Comparison of ENCODE assay signal across 1 cellular context in the genomic region with DNA sequence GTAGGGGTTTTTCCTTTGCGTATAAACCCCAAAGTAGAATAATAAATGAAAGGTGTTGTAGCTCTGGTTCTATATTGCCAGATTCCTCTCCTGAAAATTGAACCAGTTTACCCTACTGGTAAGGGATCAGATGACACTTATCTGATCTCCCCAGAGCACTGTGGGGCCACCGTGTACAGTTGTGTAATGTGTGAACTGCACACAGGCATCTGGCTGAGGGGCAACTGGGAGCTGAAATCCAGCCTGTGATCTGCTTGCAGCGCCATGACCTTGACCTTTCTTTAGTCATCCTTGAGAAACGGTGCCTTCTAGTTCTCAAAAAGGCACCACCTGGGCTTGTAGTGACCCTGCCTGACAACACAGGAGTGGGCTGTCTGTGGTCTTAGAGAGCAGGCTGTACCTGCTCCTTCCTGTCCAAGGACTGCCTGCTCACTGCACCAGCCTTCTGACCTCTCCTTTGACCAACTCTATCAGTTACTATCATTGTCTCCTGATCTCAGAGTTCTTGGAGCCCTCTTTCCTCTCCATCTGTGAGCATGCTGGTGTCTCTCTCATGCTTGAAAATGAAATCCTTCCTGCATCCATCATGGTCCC.
TF ChIP-seq lines count a peak whose summit lies in the region.

No MANE protein-coding gene starts in this region.

TF ChIP-seq in HepG2, 621 proteins besides CTCF, POLR2A, EP300 and RAD21 (continues in another document):
- TF ChIP-seq, protein P1, sequence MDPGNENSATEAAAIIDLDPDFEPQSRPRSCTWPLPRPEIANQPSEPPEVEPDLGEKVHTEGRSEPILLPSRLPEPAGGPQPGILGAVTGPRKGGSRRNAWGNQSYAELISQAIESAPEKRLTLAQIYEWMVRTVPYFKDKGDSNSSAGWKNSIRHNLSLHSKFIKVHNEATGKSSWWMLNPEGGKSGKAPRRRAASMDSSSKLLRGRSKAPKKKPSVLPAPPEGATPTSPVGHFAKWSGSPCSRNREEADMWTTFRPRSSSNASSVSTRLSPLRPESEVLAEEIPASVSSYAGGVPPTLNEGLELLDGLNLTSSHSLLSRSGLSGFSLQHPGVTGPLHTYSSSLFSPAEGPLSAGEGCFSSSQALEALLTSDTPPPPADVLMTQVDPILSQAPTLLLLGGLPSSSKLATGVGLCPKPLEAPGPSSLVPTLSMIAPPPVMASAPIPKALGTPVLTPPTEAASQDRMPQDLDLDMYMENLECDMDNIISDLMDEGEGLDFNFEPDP (CRISPR knock-in tag; conservative IDR thresholded peaks at IDR 0.05) = no peak
- TF ChIP-seq CHD2 (IDR thresholded peaks at IDR 0.05; ENCODE audit: low read depth, low read length) (no peak), ZNF530 (CRISPR knock-in tag; IDR thresholded peaks at IDR 0.05; ENCODE audit: low read depth) (no peak), ZNF253 (CRISPR knock-in tag; IDR thresholded peaks at IDR 0.05; ENCODE audit: borderline replicate concordance) (no peak), TBX2 (CRISPR knock-in tag; IDR thresholded peaks at IDR 0.05; ENCODE audit: borderline replicate concordance) (peak; percentile 40; the same call in 1 of the 2 replicates), SMARCC2 (IDR thresholded peaks at IDR 0.05) (no peak), CEBPB (IDR thresholded peaks at IDR 0.05; ENCODE audit: borderline replicate concordance, low read depth, low read length) (peak; percentile 61), NR2F6 (IDR thresholded peaks at IDR 0.05) (peak; percentile 75; the same call in 1 of the 2 replicates), NR2F6 (CRISPR knock-in tag; IDR thresholded peaks at IDR 0.05) (peak; percentile 87), CHCHD3 (CRISPR knock-in tag; IDR thresholded peaks at IDR 0.05) (no peak), NR2C2 (CRISPR knock-in tag; IDR thresholded peaks at IDR 0.05; ENCODE audit: borderline replicate concordance) (peak; percentile 40; the same call in 1 of the 2 replicates), RXRB (CRISPR knock-in tag; IDR thresholded peaks at IDR 0.05; ENCODE audit: borderline replicate concordance) (0 out of 2 replicates have a peak, but pooled peaks have one; percentile 32), TEAD3 (CRISPR knock-in tag; optimal IDR thresholded peaks at IDR 0.05; ENCODE audit: borderline replicate concordance) (peak; percentile 41)
- TF ChIP-seq, protein P2, sequence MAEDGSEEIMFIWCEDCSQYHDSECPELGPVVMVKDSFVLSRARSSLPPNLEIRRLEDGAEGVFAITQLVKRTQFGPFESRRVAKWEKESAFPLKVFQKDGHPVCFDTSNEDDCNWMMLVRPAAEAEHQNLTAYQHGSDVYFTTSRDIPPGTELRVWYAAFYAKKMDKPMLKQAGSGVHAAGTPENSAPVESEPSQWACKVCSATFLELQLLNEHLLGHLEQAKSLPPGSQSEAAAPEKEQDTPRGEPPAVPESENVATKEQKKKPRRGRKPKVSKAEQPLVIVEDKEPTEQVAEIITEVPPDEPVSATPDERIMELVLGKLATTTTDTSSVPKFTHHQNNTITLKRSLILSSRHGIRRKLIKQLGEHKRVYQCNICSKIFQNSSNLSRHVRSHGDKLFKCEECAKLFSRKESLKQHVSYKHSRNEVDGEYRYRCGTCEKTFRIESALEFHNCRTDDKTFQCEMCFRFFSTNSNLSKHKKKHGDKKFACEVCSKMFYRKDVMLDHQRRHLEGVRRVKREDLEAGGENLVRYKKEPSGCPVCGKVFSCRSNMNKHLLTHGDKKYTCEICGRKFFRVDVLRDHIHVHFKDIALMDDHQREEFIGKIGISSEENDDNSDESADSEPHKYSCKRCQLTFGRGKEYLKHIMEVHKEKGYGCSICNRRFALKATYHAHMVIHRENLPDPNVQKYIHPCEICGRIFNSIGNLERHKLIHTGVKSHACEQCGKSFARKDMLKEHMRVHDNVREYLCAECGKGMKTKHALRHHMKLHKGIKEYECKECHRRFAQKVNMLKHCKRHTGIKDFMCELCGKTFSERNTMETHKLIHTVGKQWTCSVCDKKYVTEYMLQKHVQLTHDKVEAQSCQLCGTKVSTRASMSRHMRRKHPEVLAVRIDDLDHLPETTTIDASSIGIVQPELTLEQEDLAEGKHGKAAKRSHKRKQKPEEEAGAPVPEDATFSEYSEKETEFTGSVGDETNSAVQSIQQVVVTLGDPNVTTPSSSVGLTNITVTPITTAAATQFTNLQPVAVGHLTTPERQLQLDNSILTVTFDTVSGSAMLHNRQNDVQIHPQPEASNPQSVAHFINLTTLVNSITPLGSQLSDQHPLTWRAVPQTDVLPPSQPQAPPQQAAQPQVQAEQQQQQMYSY (CRISPR knock-in tag; IDR thresholded peaks at IDR 0.05) = no peak
- TF ChIP-seq, protein P3, sequence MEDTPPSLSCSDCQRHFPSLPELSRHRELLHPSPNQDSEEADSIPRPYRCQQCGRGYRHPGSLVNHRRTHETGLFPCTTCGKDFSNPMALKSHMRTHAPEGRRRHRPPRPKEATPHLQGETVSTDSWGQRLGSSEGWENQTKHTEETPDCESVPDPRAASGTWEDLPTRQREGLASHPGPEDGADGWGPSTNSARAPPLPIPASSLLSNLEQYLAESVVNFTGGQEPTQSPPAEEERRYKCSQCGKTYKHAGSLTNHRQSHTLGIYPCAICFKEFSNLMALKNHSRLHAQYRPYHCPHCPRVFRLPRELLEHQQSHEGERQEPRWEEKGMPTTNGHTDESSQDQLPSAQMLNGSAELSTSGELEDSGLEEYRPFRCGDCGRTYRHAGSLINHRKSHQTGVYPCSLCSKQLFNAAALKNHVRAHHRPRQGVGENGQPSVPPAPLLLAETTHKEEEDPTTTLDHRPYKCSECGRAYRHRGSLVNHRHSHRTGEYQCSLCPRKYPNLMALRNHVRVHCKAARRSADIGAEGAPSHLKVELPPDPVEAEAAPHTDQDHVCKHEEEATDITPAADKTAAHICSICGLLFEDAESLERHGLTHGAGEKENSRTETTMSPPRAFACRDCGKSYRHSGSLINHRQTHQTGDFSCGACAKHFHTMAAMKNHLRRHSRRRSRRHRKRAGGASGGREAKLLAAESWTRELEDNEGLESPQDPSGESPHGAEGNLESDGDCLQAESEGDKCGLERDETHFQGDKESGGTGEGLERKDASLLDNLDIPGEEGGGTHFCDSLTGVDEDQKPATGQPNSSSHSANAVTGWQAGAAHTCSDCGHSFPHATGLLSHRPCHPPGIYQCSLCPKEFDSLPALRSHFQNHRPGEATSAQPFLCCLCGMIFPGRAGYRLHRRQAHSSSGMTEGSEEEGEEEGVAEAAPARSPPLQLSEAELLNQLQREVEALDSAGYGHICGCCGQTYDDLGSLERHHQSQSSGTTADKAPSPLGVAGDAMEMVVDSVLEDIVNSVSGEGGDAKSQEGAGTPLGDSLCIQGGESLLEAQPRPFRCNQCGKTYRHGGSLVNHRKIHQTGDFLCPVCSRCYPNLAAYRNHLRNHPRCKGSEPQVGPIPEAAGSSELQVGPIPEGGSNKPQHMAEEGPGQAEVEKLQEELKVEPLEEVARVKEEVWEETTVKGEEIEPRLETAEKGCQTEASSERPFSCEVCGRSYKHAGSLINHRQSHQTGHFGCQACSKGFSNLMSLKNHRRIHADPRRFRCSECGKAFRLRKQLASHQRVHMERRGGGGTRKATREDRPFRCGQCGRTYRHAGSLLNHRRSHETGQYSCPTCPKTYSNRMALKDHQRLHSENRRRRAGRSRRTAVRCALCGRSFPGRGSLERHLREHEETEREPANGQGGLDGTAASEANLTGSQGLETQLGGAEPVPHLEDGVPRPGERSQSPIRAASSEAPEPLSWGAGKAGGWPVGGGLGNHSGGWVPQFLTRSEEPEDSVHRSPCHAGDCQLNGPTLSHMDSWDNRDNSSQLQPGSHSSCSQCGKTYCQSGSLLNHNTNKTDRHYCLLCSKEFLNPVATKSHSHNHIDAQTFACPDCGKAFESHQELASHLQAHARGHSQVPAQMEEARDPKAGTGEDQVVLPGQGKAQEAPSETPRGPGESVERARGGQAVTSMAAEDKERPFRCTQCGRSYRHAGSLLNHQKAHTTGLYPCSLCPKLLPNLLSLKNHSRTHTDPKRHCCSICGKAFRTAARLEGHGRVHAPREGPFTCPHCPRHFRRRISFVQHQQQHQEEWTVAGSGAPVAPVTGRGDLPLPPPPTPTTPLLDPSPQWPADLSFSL (CRISPR knock-in tag; IDR thresholded peaks at IDR 0.05) = peak; percentile 74; the same call in 1 of the 2 replicates
- TF ChIP-seq, protein P4, sequence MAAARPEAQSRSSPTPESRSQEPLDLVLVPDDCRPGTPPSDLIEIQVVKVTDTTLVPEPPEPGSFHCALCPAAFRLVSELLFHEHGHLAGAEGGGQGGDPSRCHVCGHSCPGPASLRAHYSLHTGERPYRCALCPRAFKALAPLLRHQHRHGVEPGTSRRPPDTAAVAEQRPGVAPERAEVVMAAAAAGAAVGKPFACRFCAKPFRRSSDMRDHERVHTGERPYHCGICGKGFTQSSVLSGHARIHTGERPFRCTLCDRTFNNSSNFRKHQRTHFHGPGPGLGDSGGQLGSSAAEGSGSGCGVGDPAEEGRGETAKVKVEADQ (CRISPR knock-in tag; IDR thresholded peaks at IDR 0.05; ENCODE audit: borderline replicate concordance) = no peak
- TF ChIP-seq, protein P5, sequence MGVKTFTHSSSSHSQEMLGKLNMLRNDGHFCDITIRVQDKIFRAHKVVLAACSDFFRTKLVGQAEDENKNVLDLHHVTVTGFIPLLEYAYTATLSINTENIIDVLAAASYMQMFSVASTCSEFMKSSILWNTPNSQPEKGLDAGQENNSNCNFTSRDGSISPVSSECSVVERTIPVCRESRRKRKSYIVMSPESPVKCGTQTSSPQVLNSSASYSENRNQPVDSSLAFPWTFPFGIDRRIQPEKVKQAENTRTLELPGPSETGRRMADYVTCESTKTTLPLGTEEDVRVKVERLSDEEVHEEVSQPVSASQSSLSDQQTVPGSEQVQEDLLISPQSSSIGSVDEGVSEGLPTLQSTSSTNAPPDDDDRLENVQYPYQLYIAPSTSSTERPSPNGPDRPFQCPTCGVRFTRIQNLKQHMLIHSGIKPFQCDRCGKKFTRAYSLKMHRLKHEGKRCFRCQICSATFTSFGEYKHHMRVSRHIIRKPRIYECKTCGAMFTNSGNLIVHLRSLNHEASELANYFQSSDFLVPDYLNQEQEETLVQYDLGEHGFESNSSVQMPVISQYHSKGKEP (CRISPR knock-in tag; IDR thresholded peaks at IDR 0.05) = no peak
- TF ChIP-seq, protein P6, sequence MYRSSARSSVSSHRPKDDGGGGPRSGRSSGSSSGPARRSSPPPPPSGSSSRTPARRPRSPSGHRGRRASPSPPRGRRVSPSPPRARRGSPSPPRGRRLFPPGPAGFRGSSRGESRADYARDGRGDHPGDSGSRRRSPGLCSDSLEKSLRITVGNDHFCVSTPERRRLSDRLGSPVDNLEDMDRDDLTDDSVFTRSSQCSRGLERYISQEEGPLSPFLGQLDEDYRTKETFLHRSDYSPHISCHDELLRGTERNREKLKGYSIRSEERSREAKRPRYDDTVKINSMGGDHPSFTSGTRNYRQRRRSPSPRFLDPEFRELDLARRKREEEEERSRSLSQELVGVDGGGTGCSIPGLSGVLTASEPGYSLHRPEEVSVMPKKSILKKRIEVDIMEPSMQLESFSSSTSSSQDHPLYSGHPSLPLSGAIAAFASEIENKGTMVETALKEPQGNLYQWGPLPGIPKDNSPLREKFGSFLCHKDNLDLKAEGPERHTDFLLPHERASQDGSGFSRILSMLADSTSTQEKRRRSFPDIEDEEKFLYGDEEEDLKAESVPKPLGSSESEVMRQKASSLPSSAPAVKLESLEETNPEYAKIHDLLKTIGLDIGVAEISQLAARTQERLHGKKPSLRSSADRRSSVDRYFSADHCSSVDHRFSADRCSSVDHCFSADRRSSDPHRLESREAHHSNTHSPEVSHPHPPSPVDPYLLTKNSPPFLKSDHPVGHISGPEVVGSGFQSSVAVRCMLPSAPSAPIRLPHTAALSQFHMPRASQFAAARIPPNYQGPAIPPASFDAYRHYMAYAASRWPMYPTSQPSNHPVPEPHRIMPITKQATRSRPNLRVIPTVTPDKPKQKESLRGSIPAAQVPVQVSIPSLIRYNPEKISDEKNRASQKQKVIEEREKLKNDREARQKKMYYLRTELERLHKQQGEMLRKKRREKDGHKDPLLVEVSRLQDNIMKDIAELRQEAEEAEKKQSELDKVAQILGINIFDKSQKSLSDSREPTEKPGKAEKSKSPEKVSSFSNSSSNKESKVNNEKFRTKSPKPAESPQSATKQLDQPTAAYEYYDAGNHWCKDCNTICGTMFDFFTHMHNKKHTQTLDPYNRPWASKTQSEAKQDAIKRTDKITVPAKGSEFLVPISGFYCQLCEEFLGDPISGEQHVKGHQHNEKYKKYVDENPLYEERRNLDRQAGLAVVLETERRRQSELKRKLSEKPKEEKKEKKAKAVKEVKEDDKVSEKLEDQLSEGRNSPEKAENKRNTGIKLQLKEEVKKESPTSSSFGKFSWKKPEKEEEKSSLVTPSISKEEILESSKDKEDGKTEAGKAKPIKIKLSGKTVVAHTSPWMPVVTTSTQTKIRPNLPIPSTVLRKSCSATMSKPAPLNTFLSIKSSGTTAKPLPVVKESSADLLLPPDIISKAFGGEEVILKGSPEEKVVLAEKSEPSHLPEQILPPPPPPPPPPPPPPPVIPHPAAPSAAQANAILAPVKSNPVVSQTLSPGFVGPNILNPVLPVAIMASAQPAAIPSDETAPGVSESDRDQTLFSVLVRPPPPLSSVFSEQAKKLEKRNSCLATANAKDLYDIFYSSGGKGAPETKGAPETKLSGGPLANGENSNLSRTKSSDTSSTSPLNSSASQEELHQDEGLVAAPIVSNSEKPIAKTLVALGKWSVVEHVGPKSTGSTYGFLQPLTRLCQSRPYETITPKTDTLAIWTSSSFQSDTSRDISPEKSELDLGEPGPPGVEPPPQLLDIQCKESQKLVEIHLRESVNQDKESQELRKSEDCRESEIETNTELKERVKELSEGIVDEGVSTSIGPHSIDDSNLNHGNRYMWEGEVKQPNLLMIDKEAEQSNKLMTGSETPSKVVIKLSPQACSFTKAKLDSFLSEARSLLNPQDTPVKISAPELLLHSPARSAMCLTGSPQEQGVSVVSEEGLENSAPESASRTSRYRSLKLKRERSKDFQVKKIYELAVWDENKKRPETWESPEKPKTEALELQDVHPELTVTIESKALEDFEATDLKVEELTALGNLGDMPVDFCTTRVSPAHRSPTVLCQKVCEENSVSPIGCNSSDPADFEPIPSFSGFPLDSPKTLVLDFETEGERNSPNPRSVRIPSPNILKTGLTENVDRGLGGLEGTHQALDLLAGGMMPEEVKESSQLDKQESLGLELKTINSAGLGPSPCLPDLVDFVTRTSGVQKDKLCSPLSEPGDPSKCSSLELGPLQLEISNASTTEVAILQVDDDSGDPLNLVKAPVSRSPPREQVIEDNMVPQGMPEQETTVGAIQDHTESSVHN (CRISPR knock-in tag; IDR thresholded peaks at IDR 0.05) = no peak
- TF ChIP-seq, protein P7, sequence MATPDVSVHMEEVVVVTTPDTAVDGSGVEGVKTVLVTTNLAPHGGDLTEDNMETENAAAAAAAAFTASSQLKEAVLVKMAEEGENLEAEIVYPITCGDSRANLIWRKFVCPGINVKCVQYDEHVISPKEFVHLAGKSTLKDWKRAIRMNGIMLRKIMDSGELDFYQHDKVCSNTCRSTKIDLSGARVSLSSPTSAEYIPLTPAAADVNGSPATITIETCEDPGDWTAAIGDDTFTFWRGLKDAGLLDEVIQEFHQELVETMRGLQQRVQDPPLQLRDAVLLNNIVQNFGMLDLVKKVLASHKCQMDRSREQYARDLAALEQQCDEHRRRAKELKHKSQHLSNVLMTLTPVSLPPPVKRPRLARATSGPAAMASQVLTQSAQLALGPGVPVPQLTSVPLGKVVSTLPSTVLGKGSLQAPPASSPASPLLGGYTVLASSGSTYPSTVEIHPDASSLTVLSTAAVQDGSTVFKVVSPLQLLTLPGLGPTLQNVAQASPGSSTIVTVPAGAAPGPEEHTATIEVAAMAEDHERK (CRISPR knock-in tag; IDR thresholded peaks at IDR 0.05; ENCODE audit: low read depth) = no peak
